19 cellular contexts compared by ENCODE assay signal in genomic region chr6:10421508-10422281, GRCh38. TPM values are rescaled to one million over a fixed set of nuclear protein-coding genes. Genes with fewer than 3 reads are reported as not detected.
DNase-seq lines count a peak whose midpoint lies in the region; ATAC-seq, FAIRE-seq and TF ChIP-seq lines count a peak whose summit lies in the region.
"Had no signal": no experiment of that assay in that cellular context is flagged by ENCODE, and none has a peak within 500 bp of the region (broad histone marks: within the 10 kb centered on the region; RNA-seq: fewer than 3 reads in every experiment).

No MANE protein-coding gene starts in this region.

- H3F3A ChIP-seq in neural progenitor cell (ENCODE audit: low read depth): peaks cover 30% of the 10 kb centered on the region

- no peak overlapping the region for H3K27ac ChIP-seq in neural progenitor cell
- H3K27ac ChIP-seq in gastrocnemius medialis: no peak overlapping the region
- H3K27ac ChIP-seq: adrenal gland, upper lobe of right lung had no signal

- no peak for TF ChIP-seq CTCF in GM13976 (IDR thresholded peaks at IDR 0.05; ENCODE audit: borderline replicate concordance, control extremely low read depth, extremely low read depth, insufficient read depth, missing control alignments)
- TF ChIP-seq CTCF in neural progenitor cell (IDR thresholded peaks at IDR 0.05): no peak
- no peak for TF ChIP-seq CTCF in D721Med (IDR thresholded peaks at IDR 0.05; ENCODE audit: insufficient read depth, missing control alignments)
- no peak for TF ChIP-seq CTCF in gastrocnemius medialis (IDR thresholded peaks at IDR 0.05 in 4 of 5, conservative IDR thresholded peaks at IDR 0.05 in 1 of 5)

- FAIRE-seq in D721Med (lab: Jason Lieb, UNC): no peak

- H3K36me3 ChIP-seq in neural progenitor cell (no peaks in the 10 kb centered on the region), gastrocnemius medialis (no peaks in the 10 kb centered on the region)
- H3K36me3 ChIP-seq: adrenal gland, upper lobe of right lung had no signal

- H3K4me1 Mint-ChIP-seq in IgD-negative memory B cell: peaks cover 8 to 19% (median 10%) of the 10 kb centered on the region in 3 donors
- H3K4me1 Mint-ChIP-seq in neural progenitor cell: peaks cover 49% of the 10 kb centered on the region

- peak overlapping the region; percentile 45 for H3K4me3 ChIP-seq in neural progenitor cell
- no peak overlapping the region for H3K4me3 ChIP-seq in gastrocnemius medialis
- H3K4me3 ChIP-seq: adrenal gland, upper lobe of right lung had no signal

- peaks cover 2 to 9% (median 8%) of the 10 kb centered on the region in 3 donors for H3K9me3 Mint-ChIP-seq in IgD-negative memory B cell
- no peaks in the 10 kb centered on the region for H3K9me3 Mint-ChIP-seq in neural progenitor cell
- H3K9me3 Mint-ChIP-seq: mesothelial cell of epicardium had no signal

- no peak overlapping the region for H3K9ac ChIP-seq in neural progenitor cell

- peak overlapping the region; percentile 86 for H2AFZ ChIP-seq in neural progenitor cell (replicated peaks)

- peaks cover 28% of the 10 kb centered on the region for H3K4me1 ChIP-seq in neural progenitor cell
- peaks cover 4 to 10% of the 10 kb centered on the region in 2 donors for H3K4me1 ChIP-seq in gastrocnemius medialis

- peak overlapping the region; percentile 76 for H3K4me2 ChIP-seq in neural progenitor cell

- TF ChIP-seq POLR2A in gastrocnemius medialis (IDR thresholded peaks at IDR 0.05): no peak

- peaks cover 3% of the 10 kb centered on the region for H3K36me3 Mint-ChIP-seq in IgD-negative memory B cell
- H3K36me3 Mint-ChIP-seq in neural progenitor cell: no peaks in the 10 kb centered on the region
- H3K36me3 Mint-ChIP-seq: mesothelial cell of epicardium had no signal

- peaks cover 83% of the 10 kb centered on the region for H4K20me1 ChIP-seq in neural progenitor cell (ENCODE audit: low read depth)

- H3K9me3 ChIP-seq in neural progenitor cell (ENCODE audit: low read depth) (no peaks in the 10 kb centered on the region), gastrocnemius medialis (no peaks in the 10 kb centered on the region)
- H3K9me3 ChIP-seq: adrenal gland, upper lobe of right lung had no signal

- H3K4me3 Mint-ChIP-seq in IgD-negative memory B cell (peak overlapping the region in 3 of 4 donors; percentile 9 to 51 (median 16)), neural progenitor cell (peak overlapping the region; percentile 58)
- H3K4me3 Mint-ChIP-seq: CD4-positive, alpha-beta memory T cell had no signal

- no peak for ATAC-seq in gastrocnemius medialis
- ATAC-seq: upper lobe of right lung had no signal

- H3K79me2 ChIP-seq in neural progenitor cell (ENCODE audit: low read depth): no peaks in the 10 kb centered on the region

- H3K27me3 ChIP-seq in neural progenitor cell (peaks cover 100% of the 10 kb centered on the region), gastrocnemius medialis (peaks cover 92 to 99% (median 94%) of the 10 kb centered on the region in 3 donors)

- intact Hi-C loops in gastrocnemius medialis (cut with DNase I; ENCODE audit: low total_unique reads): no loop called here

- H3K27me3 Mint-ChIP-seq in IgD-negative memory B cell (peaks cover 80% of the 10 kb centered on the region), neural progenitor cell (ENCODE audit: insufficient read depth, low read depth) (peaks cover 90% of the 10 kb centered on the region)

- peak; percentile 26 for DNase-seq in GM13976 (ENCODE audit: low spot score)
- DNase-seq in epidermal melanocyte (ENCODE audit: insufficient read length, low spot score): peak; percentile 3
- DNase-seq in neural progenitor cell (ENCODE audit: low spot score): no peak
- no peak for DNase-seq in DMS 273 (lab: John Stamatoyannopoulos, UW; ENCODE audit: unreplicated experiment)
- DNase-seq in D721Med (ENCODE audit: insufficient read length, low spot score): no peak
- DNase-seq in gastrocnemius medialis: no peak
- DNase-seq: activated CD8-positive, alpha-beta memory T cell treated with anti-CD3 and anti-CD28 coated beads, Interleukin-2, amount 50 U/mL, for 4 hours; activated effector memory CD4-positive, alpha-beta T cell treated with Interleukin-2 at 50 U/mL for 16 hours; adrenal gland; CD4-positive, alpha-beta memory T cell; foreskin melanocyte; MM.1S; NCI-H1436 treated with DMSO at 0.1 percent for 48 hours; NCI-H526 treated with DMSO at 0.1 percent for 48 hours; stimulated activated CD4-positive, alpha-beta T cell treated with anti-CD3 and anti-CD28 coated beads, Interleukin-4, amount 100 ng/mL, for 4 hours; upper lobe of right lung had no signal

- in situ Hi-C loops in GM13976 (cut with MboI; ENCODE audit: low sequenced_read_pairs, unreplicated experiment) (loop anchor here (25.0 kb wide), 1 partner anchor 884 kb away; no protein-coding TSS in a partner anchor), gastrocnemius medialis (cut with MboI; ENCODE audit: low sequenced_read_pairs in 4 of 4) (no loop called here)

- H3K27ac Mint-ChIP-seq in IgD-negative memory B cell (peak overlapping the region; percentile 77 to 95 (median 80)), neural progenitor cell (no peak overlapping the region)
- H3K27ac Mint-ChIP-seq: mesothelial cell of epicardium had no signal

RNA-seq across cellular contexts. Expression of gene TFAP2A, which starts 6.8 kb away (rescaled TPM):
- polyA plus RNA-seq in IgD-negative memory B cell: not detected
- total RNA-seq in neural progenitor cell (ENCODE audit: low replicate concordance): 0.39 and 0.65 TPM in 2 replicates
- not detected for total RNA-seq in gastrocnemius medialis
- total RNA-seq: CD4-positive, alpha-beta memory T cell; dermis microvascular lymphatic vessel endothelial cell had no signal
- polyA plus RNA-seq: CD4-positive, alpha-beta memory T cell had no signal

Comparison
In these comparisons a context has a peak if more than half of its experiments do, and no peak if none do; other contexts are left out.
1. DNase-seq: peak in GM13976 (single experiment) and epidermal melanocyte (single experiment); none in neural progenitor cell (single experiment), DMS 273 (single experiment), D721Med (single experiment) and gastrocnemius medialis (0 of 2).